In genomic region chr3:14791343-14791945, GRCh38 we compare ENCODE assay signal across 8 cellular contexts. TPM values are rescaled to one million over a fixed set of nuclear protein-coding genes. Genes with fewer than 3 reads are reported as not detected.
A peak's percentile ranks its signal among the peaks of the same experiment; 100 is the strongest.
DNase-seq lines count a peak whose midpoint lies in the region; ATAC-seq and TF ChIP-seq lines count a peak whose summit lies in the region.

No MANE protein-coding gene starts in this region.

- no peak for TF ChIP-seq EP300 in Ishikawa (IDR thresholded peaks at IDR 0.05; ENCODE audit: borderline replicate concordance)

- H3K36me3 Mint-ChIP-seq in T-cell = no peaks in the 10 kb centered on the region

- no peak overlapping the region for H3K4me3 Mint-ChIP-seq in T-cell

- in situ Hi-C loops in brain microvascular endothelial cell (cut with HindIII; ENCODE audit: low pct_ligation_motif_present, low sequenced_read_pairs) = no loop called here

- H3K36me3 ChIP-seq in brain microvascular endothelial cell (replicated peaks) = no peaks in the 10 kb centered on the region

- TF ChIP-seq RAD21 in Ishikawa (IDR thresholded peaks at IDR 0.05; ENCODE audit: low read depth) = peak; percentile 92

- POLR2A ChIA-PET in T-cell (lab: Charles Lee) = interaction anchor here in 1 of 2 donors (0.7 kb wide), 1 partner anchor 366 kb away, joined by 3 read pairs; no protein-coding TSS in a partner anchor

- peaks cover 0 to 29% of the 10 kb centered on the region in 2 donors for H3K27me3 Mint-ChIP-seq in T-cell

- no peak overlapping the region for H3K27ac Mint-ChIP-seq in T-cell

- ATAC-seq in T-cell (replicated peaks in 1 of 4) = peak in 2 of 4 experiments; percentile 66 to 75
- no peak for ATAC-seq in HG02610 (IDR thresholded peaks at IDR 0.05; ENCODE audit: unreplicated experiment)

- no peak overlapping the region for H3K4me3 ChIP-seq in brain microvascular endothelial cell (ENCODE audit: low read depth, low read length)

- DNase-seq in DMS114 treated with DMSO at 0.1 percent for 48 hours (lab: John Stamatoyannopoulos, UW; ENCODE audit: unreplicated experiment) (peak; percentile 20), T-cell (peak in 27 of 34 experiments; percentile 8 to 62 (median 37)), brain microvascular endothelial cell (peak; percentile 37), kidney tubule cell (ENCODE audit: low spot score) (peak; percentile 64), NCI-H1436 treated with DMSO at 0.1 percent for 48 hours (lab: John Stamatoyannopoulos, UW) (no peak)
- peak; percentile 21 to 22 for DNase-seq in stimulated activated CD8-positive, alpha-beta memory T cell treated with anti-CD3 and anti-CD28 coated beads, Interleukin-15, amount 100 ng/mL, for 48 hours (ENCODE audit: low read depth in 2 of 2)

- H3K4me1 Mint-ChIP-seq in T-cell = no peaks in the 10 kb centered on the region

- peaks cover 3% of the 10 kb centered on the region for H3K27me3 ChIP-seq in brain microvascular endothelial cell (replicated peaks)

- peak; percentile 86 for TF ChIP-seq CTCF in brain microvascular endothelial cell (IDR thresholded peaks at IDR 0.05; ENCODE audit: low read depth, low read length, missing control alignments)

- CTCF ChIA-PET in T-cell (lab: Charles Lee) = interaction anchor here in 1 of 2 donors (1.0 to 2.2 kb wide), 3 partner anchors 122 to 130 kb away, joined by 4 to 6 read pairs (median 5); no protein-coding TSS in a partner anchor

- H3K9me3 Mint-ChIP-seq in T-cell = no peaks in the 10 kb centered on the region

- no peak overlapping the region for H3K27ac ChIP-seq in brain microvascular endothelial cell

TF ChIP-seq in Ishikawa, 13 proteins besides CTCF, POLR2A, EP300 and RAD21:
- no peak for TF ChIP-seq TAF1 (IDR thresholded peaks at IDR 0.05; ENCODE audit: low read depth)

RNA-seq across cellular contexts. Expression of gene FGD5, which starts 27.3 kb away (rescaled TPM):
- total RNA-seq in T-cell = under 1 TPM in 3 of 5 donors, not detected in 2; 0.13 to 0.53 (median 0.32) TPM
